In the genomic region with DNA sequence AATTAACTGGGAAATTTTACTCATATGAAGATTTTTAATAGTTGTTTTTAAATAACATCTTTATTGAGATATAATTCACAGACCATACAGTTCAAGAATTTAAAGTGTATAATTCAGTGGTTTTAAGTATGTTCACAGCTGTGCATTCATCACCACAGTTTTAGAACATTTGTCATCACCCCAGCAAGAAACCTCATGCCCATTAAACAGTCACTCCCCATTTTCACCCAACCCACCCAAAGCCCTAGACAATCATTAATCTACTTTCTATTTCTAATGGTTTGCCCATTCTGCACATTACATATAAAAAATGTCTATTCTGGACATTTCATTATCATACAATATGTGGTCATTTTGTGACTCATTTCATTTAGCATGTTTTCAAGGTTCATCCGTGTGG, we compare ENCODE assay signal across 2 cellular contexts.
TF ChIP-seq lines count a peak whose summit lies in the region.

No MANE protein-coding gene starts in this region.

TF ChIP-seq in GM12878, 131 proteins besides CTCF, POLR2A, EP300 and RAD21 (continued from another document):
- TF ChIP-seq, protein P1, sequence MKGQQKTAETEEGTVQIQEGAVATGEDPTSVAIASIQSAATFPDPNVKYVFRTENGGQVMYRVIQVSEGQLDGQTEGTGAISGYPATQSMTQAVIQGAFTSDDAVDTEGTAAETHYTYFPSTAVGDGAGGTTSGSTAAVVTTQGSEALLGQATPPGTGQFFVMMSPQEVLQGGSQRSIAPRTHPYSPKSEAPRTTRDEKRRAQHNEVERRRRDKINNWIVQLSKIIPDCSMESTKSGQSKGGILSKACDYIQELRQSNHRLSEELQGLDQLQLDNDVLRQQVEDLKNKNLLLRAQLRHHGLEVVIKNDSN (IDR thresholded peaks at IDR 0.05; ENCODE audit: borderline replicate concordance, extremely low read length, insufficient read depth, low read depth, low read length), result no peak
- no peak for TF ChIP-seq GATAD2B (conservative IDR thresholded peaks at IDR 0.05; ENCODE audit: low read depth)
- TF ChIP-seq CREM (IDR thresholded peaks at IDR 0.05; ENCODE audit: low read depth), result no peak
- TF ChIP-seq FOXK2 (IDR thresholded peaks at IDR 0.05), result no peak
- TF ChIP-seq TCF12 (IDR thresholded peaks at IDR 0.05; ENCODE audit: low read depth, low read length), result no peak
- no peak for TF ChIP-seq ZNF384 (IDR thresholded peaks at IDR 0.05; ENCODE audit: borderline replicate concordance, low read depth, low read length)
- no peak for TF ChIP-seq IKZF1 (conservative IDR thresholded peaks at IDR 0.05)

TF ChIP-seq in neural cell, 6 proteins besides CTCF, POLR2A, EP300 and RAD21 (continued from another document):
- TF ChIP-seq, protein P2, sequence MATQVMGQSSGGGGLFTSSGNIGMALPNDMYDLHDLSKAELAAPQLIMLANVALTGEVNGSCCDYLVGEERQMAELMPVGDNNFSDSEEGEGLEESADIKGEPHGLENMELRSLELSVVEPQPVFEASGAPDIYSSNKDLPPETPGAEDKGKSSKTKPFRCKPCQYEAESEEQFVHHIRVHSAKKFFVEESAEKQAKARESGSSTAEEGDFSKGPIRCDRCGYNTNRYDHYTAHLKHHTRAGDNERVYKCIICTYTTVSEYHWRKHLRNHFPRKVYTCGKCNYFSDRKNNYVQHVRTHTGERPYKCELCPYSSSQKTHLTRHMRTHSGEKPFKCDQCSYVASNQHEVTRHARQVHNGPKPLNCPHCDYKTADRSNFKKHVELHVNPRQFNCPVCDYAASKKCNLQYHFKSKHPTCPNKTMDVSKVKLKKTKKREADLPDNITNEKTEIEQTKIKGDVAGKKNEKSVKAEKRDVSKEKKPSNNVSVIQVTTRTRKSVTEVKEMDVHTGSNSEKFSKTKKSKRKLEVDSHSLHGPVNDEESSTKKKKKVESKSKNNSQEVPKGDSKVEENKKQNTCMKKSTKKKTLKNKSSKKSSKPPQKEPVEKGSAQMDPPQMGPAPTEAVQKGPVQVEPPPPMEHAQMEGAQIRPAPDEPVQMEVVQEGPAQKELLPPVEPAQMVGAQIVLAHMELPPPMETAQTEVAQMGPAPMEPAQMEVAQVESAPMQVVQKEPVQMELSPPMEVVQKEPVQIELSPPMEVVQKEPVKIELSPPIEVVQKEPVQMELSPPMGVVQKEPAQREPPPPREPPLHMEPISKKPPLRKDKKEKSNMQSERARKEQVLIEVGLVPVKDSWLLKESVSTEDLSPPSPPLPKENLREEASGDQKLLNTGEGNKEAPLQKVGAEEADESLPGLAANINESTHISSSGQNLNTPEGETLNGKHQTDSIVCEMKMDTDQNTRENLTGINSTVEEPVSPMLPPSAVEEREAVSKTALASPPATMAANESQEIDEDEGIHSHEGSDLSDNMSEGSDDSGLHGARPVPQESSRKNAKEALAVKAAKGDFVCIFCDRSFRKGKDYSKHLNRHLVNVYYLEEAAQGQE (IDR thresholded peaks at IDR 0.05; ENCODE audit: borderline replicate concordance), result no peak
- no peak for TF ChIP-seq POLR2AphosphoS5 (IDR thresholded peaks at IDR 0.05)
